In the genomic region with DNA sequence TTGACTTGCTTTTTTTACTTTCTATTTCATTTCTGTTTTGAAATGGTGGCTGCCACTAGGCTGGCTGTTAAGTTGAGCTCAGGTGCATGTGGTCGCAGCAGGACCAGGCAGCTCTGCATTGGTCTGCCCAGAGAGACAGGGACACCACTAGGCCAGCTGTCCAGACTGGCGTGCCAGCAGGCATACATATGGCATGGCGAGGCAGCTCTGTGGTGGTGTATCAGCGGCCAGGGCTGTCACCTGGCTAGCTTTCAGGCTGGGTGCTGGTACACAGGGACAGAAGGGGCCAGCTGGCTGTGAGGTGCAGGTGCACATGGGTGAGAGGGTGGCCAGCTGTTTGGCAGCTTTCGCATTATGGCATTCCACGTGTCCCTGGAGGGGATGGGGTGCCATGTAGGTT, we compare ENCODE assay signal across 16 cellular contexts.
DNase-seq lines count a peak whose midpoint lies in the region; ATAC-seq and TF ChIP-seq lines count a peak whose summit lies in the region.
"Had no signal": no experiment of that assay in that cellular context is flagged by ENCODE, and none has a peak within 500 bp of the region (broad histone marks: within the 10 kb centered on the region; RNA-seq: fewer than 3 reads in every experiment).

No MANE protein-coding gene starts in this region.

- no peak overlapping the region for H3K23ac ChIP-seq in IMR-90 (ENCODE audit: low read depth, low read length)

- H3K4me1 Mint-ChIP-seq in glutamatergic neuron (ENCODE audit: low read depth, unreplicated experiment), result no peaks in the 10 kb centered on the region
- no peaks in the 10 kb centered on the region for H3K4me1 Mint-ChIP-seq in stimulated activated memory B cell treated with anti-CD40 and anti-IgM and Interleukin-4, amounts not matched to agents 10 μg/mL and 1 μg/mL and 100 μg/mL, for 72 hours
- no peaks in the 10 kb centered on the region for H3K4me1 Mint-ChIP-seq in activated T-cell treated with anti-CD3 and anti-CD28 coated beads, Interleukin-2, amount 50 U/mL, for 4 hours (ENCODE audit: low read depth)

- in situ Hi-C loops in IMR-90 (cut with MboI; ENCODE audit: low sequenced_read_pairs), result no loop called here

- H3K4me1 ChIP-seq in IMR-90 (ENCODE audit: control insufficient read depth, insufficient read depth, low read length), result no peaks in the 10 kb centered on the region
- H3K4me1 ChIP-seq: Peyer's patch had no signal

- no peak overlapping the region for H3K4ac ChIP-seq in IMR-90 (ENCODE audit: low read depth, low read length)

- H3K36me3 ChIP-seq in IMR-90 (ENCODE audit: control insufficient read depth, insufficient read depth, low read length), result no peaks in the 10 kb centered on the region
- H3K36me3 ChIP-seq: Peyer's patch had no signal

- H3K9me1 ChIP-seq in IMR-90 (ENCODE audit: insufficient read depth, low read length), result no peaks in the 10 kb centered on the region

- no peak overlapping the region for H3K56ac ChIP-seq in IMR-90 (ENCODE audit: extremely low read depth, insufficient read depth, low read length)

- no peaks in the 10 kb centered on the region for H4K20me1 ChIP-seq in IMR-90 (ENCODE audit: insufficient read depth, low read length)

- CTCF ChIA-PET in IMR-90 (lab: Yijun Ruan, JAX), result no interaction called here

- no peak overlapping the region for H2AK9ac ChIP-seq in IMR-90 (replicated peaks; ENCODE audit: low read depth, low read length, poor library complexity)

- H4K91ac ChIP-seq in IMR-90 (ENCODE audit: insufficient read depth, low read depth, low read length), result no peak overlapping the region

- no peak overlapping the region for H2BK15ac ChIP-seq in IMR-90 (ENCODE audit: low read depth, low read length)

- H3K4me3 Mint-ChIP-seq in glutamatergic neuron (ENCODE audit: unreplicated experiment), result no peak overlapping the region
- no peak overlapping the region for H3K4me3 Mint-ChIP-seq in stimulated activated memory B cell treated with anti-CD40 and anti-IgM and Interleukin-4, amounts not matched to agents 10 μg/mL and 1 μg/mL and 100 μg/mL, for 72 hours
- H3K4me3 Mint-ChIP-seq in activated T-cell treated with anti-CD3 and anti-CD28 coated beads, Interleukin-2, amount 50 U/mL, for 4 hours, result no peak overlapping the region

- H3K9ac ChIP-seq in IMR-90 (ENCODE audit: low read depth, low read length), result no peak overlapping the region

- peak overlapping the region; percentile 1 for H3K27ac Mint-ChIP-seq in glutamatergic neuron (ENCODE audit: unreplicated experiment)
- no peak overlapping the region for H3K27ac Mint-ChIP-seq in stimulated activated memory B cell treated with anti-CD40 and anti-IgM and Interleukin-4, amounts not matched to agents 10 μg/mL and 1 μg/mL and 100 μg/mL, for 72 hours

- no peaks in the 10 kb centered on the region for H3K27me3 Mint-ChIP-seq in glutamatergic neuron (ENCODE audit: unreplicated experiment)
- H3K27me3 Mint-ChIP-seq in stimulated activated memory B cell treated with anti-CD40 and anti-IgM and Interleukin-4, amounts not matched to agents 10 μg/mL and 1 μg/mL and 100 μg/mL, for 72 hours, result no peaks in the 10 kb centered on the region
- H3K27me3 Mint-ChIP-seq in activated T-cell treated with anti-CD3 and anti-CD28 coated beads, Interleukin-2, amount 50 U/mL, for 4 hours (ENCODE audit: low read depth), result no peaks in the 10 kb centered on the region

- no peak overlapping the region for H3K27ac ChIP-seq in IMR-90 (ENCODE audit: insufficient read depth, low read length)
- H3K27ac ChIP-seq: C4-2B, Peyer's patch, SK-N-MC had no signal

- no peak overlapping the region for H2BK120ac ChIP-seq in IMR-90 (ENCODE audit: low read depth, low read length)

- TF ChIP-seq RAD21 in IMR-90 (IDR thresholded peaks at IDR 0.05; ENCODE audit: low read length), result no peak

- WGBS in IMR-90 (ENCODE audit: extremely low coverage in 2 of 2, insufficient read length in 1 of 2), 2 experiments, result 80% methylated on average over 1 of the region's 6 CpGs; no CpG with 5 or more reads in 1 of the 2 experiments

- H2AK5ac ChIP-seq in IMR-90 (ENCODE audit: low read depth, low read length), result no peak overlapping the region

- no peaks in the 10 kb centered on the region for H3K27me3 ChIP-seq in IMR-90 (ENCODE audit: control insufficient read depth, insufficient read depth, low read length)
- H3K27me3 ChIP-seq: Peyer's patch had no signal

- TF ChIP-seq CTCF in IMR-90 (conservative IDR thresholded peaks at IDR 0.05; ENCODE audit: low read depth, low read length), result no peak
- no peak for TF ChIP-seq CTCF in glutamatergic neuron (IDR thresholded peaks at IDR 0.05; ENCODE audit: partially characterized antibody, unreplicated experiment)

- peaks cover 2% of the 10 kb centered on the region; the same call in 1 of the 2 replicates for H3K9me3 ChIP-seq in IMR-90 (ENCODE audit: control insufficient read depth, insufficient read depth, low read length)
- H3K9me3 ChIP-seq: Peyer's patch had no signal

- no peak overlapping the region for H4K5ac ChIP-seq in IMR-90 (ENCODE audit: low read depth, low read length)

- intact Hi-C loops in IMR-90 (cut with micrococcal nuclease), result no loop called here

- H3K36me3 Mint-ChIP-seq in glutamatergic neuron (ENCODE audit: unreplicated experiment), result peaks cover 5% of the 10 kb centered on the region
- H3K36me3 Mint-ChIP-seq in stimulated activated memory B cell treated with anti-CD40 and anti-IgM and Interleukin-4, amounts not matched to agents 10 μg/mL and 1 μg/mL and 100 μg/mL, for 72 hours, result no peaks in the 10 kb centered on the region
- no peaks in the 10 kb centered on the region for H3K36me3 Mint-ChIP-seq in activated T-cell treated with anti-CD3 and anti-CD28 coated beads, Interleukin-2, amount 50 U/mL, for 4 hours (ENCODE audit: insufficient read depth)

- H3K79me1 ChIP-seq in IMR-90 (ENCODE audit: low read depth in 1 of 2, low read length in 2 of 2), result no peaks in the 10 kb centered on the region

- no peak overlapping the region for H3K18ac ChIP-seq in IMR-90 (ENCODE audit: low read depth, low read length)

- TF ChIP-seq POLR2A in IMR-90 (IDR thresholded peaks at IDR 0.05; ENCODE audit: low read depth, low read length), result no peak

- H2BK20ac ChIP-seq in IMR-90 (ENCODE audit: low read depth, low read length), result no peak overlapping the region

- POLR2A ChIA-PET in IMR-90 (lab: Charles Lee; ENCODE audit: unreplicated experiment), result no interaction called here

- DNase-seq in DMS 273 treated with DMSO at 0.1 percent for 48 hours (lab: John Stamatoyannopoulos, UW) (peak; percentile 40), IMR-90 (no peak), glutamatergic neuron (peak; percentile 50), NCI-H187 treated with DMSO at 0.1 percent for 48 hours (lab: John Stamatoyannopoulos, UW) (no peak)
- no peak for DNase-seq in activated T-cell treated with anti-CD3 and anti-CD28 coated beads, Interleukin-2, amount 50 U/mL, for 4 hours
- no peak for DNase-seq in activated T-cell treated with anti-CD3 and anti-CD28 coated beads, Interleukin-2, amount 50 U/mL, for 48 hours
- DNase-seq: NCI-H1105, NCI-H1694, NCI-H2107, NCI-H345, NCI-H526 treated with DMSO at 0.1 percent for 48 hours, Peyer's patch had no signal

- peak overlapping the region; percentile 21 for H2AFZ ChIP-seq in IMR-90 (replicated peaks; ENCODE audit: low read length, poor library complexity)

- ATAC-seq in IMR-90 (ENCODE audit: low read depth), result no peak
- ATAC-seq in stimulated activated memory B cell treated with anti-CD40 and anti-IgM and Interleukin-4, amounts not matched to agents 10 μg/mL and 1 μg/mL and 100 μg/mL, for 72 hours, result peak; percentile 24
- no peak for ATAC-seq in activated T-cell treated with anti-CD3 and anti-CD28 coated beads, Interleukin-2, amount 50 U/mL, for 4 hours
- ATAC-seq: K562 had no signal

- no peak overlapping the region for H2BK5ac ChIP-seq in IMR-90 (ENCODE audit: low read depth, low read length, poor library complexity, severe bottlenecking)

- no TSS peak for BruUV-seq in IMR-90 (replicated peaks; lab: Mats Ljungman, UMichigan)

- dilution Hi-C loops in IMR-90 (cut with HindIII; ENCODE audit: low sequenced_read_pairs, unreplicated experiment), result no loop called here

- no peak overlapping the region for H3K14ac ChIP-seq in IMR-90 (replicated peaks; ENCODE audit: low read depth, low read length)

- peaks cover 4% of the 10 kb centered on the region for H3K9me3 Mint-ChIP-seq in glutamatergic neuron (ENCODE audit: unreplicated experiment)
- peaks cover 3% of the 10 kb centered on the region for H3K9me3 Mint-ChIP-seq in stimulated activated memory B cell treated with anti-CD40 and anti-IgM and Interleukin-4, amounts not matched to agents 10 μg/mL and 1 μg/mL and 100 μg/mL, for 72 hours
- H3K9me3 Mint-ChIP-seq in activated T-cell treated with anti-CD3 and anti-CD28 coated beads, Interleukin-2, amount 50 U/mL, for 4 hours, result peaks cover 4% of the 10 kb centered on the region

- H3K4me2 ChIP-seq in IMR-90 (ENCODE audit: low read depth, low read length), result no peak overlapping the region

- no peak overlapping the region for H4K8ac ChIP-seq in IMR-90 (ENCODE audit: low read depth in 2 of 2, low read length in 2 of 2)

- H3K4me3 ChIP-seq in IMR-90 (ENCODE audit: insufficient read depth, low read depth, low read length), result no peak overlapping the region
- H3K4me3 ChIP-seq: K562, Peyer's patch, SK-N-MC had no signal

TF ChIP-seq in IMR-90, 13 proteins besides CTCF, POLR2A, EP300 and RAD21 (continues in another document):
- TF ChIP-seq BHLHE40 (IDR thresholded peaks at IDR 0.05; ENCODE audit: low read depth, low read length) (no peak), FOS (IDR thresholded peaks at IDR 0.05; ENCODE audit: low read depth, low read length) (no peak), MAFK (IDR thresholded peaks at IDR 0.05; ENCODE audit: low read depth, low read length) (no peak), RFX5 (IDR thresholded peaks at IDR 0.05; ENCODE audit: low read depth, low read length) (no peak), NFE2L2 (IDR thresholded peaks at IDR 0.05; ENCODE audit: low read depth, low read length) (no peak), MXI1 (IDR thresholded peaks at IDR 0.05; ENCODE audit: borderline replicate concordance, low read depth, low read length) (no peak)
- TF ChIP-seq, protein P1, sequence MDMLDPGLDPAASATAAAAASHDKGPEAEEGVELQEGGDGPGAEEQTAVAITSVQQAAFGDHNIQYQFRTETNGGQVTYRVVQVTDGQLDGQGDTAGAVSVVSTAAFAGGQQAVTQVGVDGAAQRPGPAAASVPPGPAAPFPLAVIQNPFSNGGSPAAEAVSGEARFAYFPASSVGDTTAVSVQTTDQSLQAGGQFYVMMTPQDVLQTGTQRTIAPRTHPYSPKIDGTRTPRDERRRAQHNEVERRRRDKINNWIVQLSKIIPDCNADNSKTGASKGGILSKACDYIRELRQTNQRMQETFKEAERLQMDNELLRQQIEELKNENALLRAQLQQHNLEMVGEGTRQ (IDR thresholded peaks at IDR 0.05; ENCODE audit: low read depth, low read length), result no peak

Comparison
In these comparisons a context has a peak if more than half of its experiments do, and no peak if none do; other contexts are left out.
1. DNase-seq: peak in DMS 273 treated with DMSO at 0.1 percent for 48 hours (single experiment) and glutamatergic neuron (single experiment); none in IMR-90 (single experiment), activated T-cell treated with anti-CD3 and anti-CD28 coated beads, Interleukin-2, amount 50 U/mL, for 4 hours (single experiment), NCI-H187 treated with DMSO at 0.1 percent for 48 hours (single experiment) and activated T-cell treated with anti-CD3 and anti-CD28 coated beads, Interleukin-2, amount 50 U/mL, for 48 hours (0 of 2).